ENCODE assay signal across 1 cellular context in the genomic region with DNA sequence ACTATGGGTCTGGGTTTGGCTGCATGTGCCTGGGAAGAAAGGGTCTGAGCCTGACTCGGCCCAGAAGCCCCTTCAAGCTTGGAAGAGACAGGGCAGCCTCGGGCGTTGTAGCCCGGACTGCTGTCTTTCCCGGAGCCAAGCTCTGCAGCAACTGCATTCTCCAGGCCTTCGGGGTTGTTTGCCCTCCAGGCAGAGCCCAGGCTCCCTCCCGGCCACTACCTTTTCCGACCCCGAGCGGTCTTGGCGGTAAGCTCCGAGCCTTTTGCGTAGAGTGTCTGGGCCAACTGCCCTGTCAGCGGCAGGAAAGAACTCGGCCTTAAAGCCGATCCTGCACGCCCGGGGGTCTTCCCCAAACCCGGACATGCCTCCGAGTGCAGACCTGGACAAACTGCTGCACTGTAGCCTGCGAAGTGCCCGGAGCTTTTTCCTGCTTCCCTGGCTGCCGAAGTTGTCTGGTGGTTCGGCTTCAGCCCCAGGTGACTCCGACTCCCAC.
TF ChIP-seq lines count a peak whose summit lies in the region.

No MANE protein-coding gene starts in this region.

TF ChIP-seq in H1, 55 proteins besides CTCF, POLR2A, EP300 and RAD21:
- peak; percentile 89 for TF ChIP-seq SUZ12 (IDR thresholded peaks at IDR 0.05; ENCODE audit: low read length)
- TF ChIP-seq KDM4A (IDR thresholded peaks at IDR 0.05; ENCODE audit: low read depth, low read length, severe bottlenecking), result peak; percentile 33
- peak; percentile 16; the same call in 1 of the 2 replicates for TF ChIP-seq GABPA (IDR thresholded peaks at IDR 0.05; ENCODE audit: borderline replicate concordance, insufficient read depth, low read length)
- TF ChIP-seq EGR1 (IDR thresholded peaks at IDR 0.05; ENCODE audit: borderline replicate concordance, low read depth, low read length), result no peak
- TF ChIP-seq CTBP2 (IDR thresholded peaks at IDR 0.05; ENCODE audit: borderline replicate concordance, insufficient read depth, insufficient read length, low read length), result no peak
- TF ChIP-seq NANOG (IDR thresholded peaks at IDR 0.05; ENCODE audit: insufficient read depth, low read depth, low read length, poor library complexity, severe bottlenecking), result no peak
- no peak for TF ChIP-seq RBBP5 (IDR thresholded peaks at IDR 0.05; ENCODE audit: borderline replicate concordance, low read depth, low read length)
- TF ChIP-seq SP2 (IDR thresholded peaks at IDR 0.05; ENCODE audit: low read length), result no peak
- no peak for TF ChIP-seq BRCA1 (IDR thresholded peaks at IDR 0.05; ENCODE audit: low read depth, low read length)
- TF ChIP-seq POLR2AphosphoS5 (IDR thresholded peaks at IDR 0.05; ENCODE audit: low read depth, low read length), result no peak
- no peak for TF ChIP-seq TEAD4 (IDR thresholded peaks at IDR 0.05; ENCODE audit: low read depth, low read length)
- no peak for TF ChIP-seq RFX5 (IDR thresholded peaks at IDR 0.05; ENCODE audit: borderline replicate concordance, low read depth, low read length)
- TF ChIP-seq ZNF274 (IDR thresholded peaks at IDR 0.05; ENCODE audit: borderline replicate concordance, extremely low read depth, low read length), result no peak
- TF ChIP-seq, protein P1, sequence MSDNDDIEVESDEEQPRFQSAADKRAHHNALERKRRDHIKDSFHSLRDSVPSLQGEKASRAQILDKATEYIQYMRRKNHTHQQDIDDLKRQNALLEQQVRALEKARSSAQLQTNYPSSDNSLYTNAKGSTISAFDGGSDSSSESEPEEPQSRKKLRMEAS (IDR thresholded peaks at IDR 0.05), result 0 out of 2 replicates have a peak, but pooled peaks have one; percentile 4
- no peak for TF ChIP-seq NRF1 (IDR thresholded peaks at IDR 0.05; ENCODE audit: low read depth, low read length)
- TF ChIP-seq EZH2 (IDR thresholded peaks at IDR 0.05; ENCODE audit: low read depth, low read length, severe bottlenecking), result no peak
- TF ChIP-seq HDAC6 (IDR thresholded peaks at IDR 0.05; ENCODE audit: low read depth, low read length), result no peak
- TF ChIP-seq YY1 (IDR thresholded peaks at IDR 0.05; ENCODE audit: low read depth, low read length), result no peak
- no peak for TF ChIP-seq TAF1 (IDR thresholded peaks at IDR 0.05; ENCODE audit: low read depth, low read length)
- no peak for TF ChIP-seq BCL11A (IDR thresholded peaks at IDR 0.05; ENCODE audit: low read depth in 2 of 2, low read length in 2 of 2)
- no peak for TF ChIP-seq SIX5 (IDR thresholded peaks at IDR 0.05; ENCODE audit: low read depth, low read length)
- no peak for TF ChIP-seq MAFK (IDR thresholded peaks at IDR 0.05; ENCODE audit: low read depth, low read length)
- no peak for TF ChIP-seq SP4 (IDR thresholded peaks at IDR 0.05; ENCODE audit: low read length)
- TF ChIP-seq CHD1 (IDR thresholded peaks at IDR 0.05; ENCODE audit: low read depth, low read length), result no peak
